ENCODE assay signal across 8 cellular contexts in the genomic region with DNA sequence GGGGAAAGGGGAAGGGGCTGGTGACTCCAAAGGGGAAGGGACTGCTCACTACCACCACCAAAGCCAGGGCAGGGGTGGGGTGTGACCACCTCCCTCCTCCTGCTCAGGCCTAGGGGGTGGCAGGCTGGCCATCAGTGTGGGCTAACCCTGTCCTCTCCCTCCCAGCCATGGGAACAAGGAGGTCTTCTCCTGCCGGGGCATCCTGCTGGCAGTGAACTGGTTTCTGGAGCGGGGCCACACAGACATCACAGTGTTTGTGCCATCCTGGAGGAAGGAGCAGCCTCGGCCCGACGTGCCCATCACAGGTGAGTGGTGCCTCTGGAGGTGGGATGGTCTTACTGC. TPM values are rescaled to one million over a fixed set of nuclear protein-coding genes. Genes with fewer than 3 reads are reported as not detected.
DNase-seq lines count a peak whose midpoint lies in the region; ATAC-seq and TF ChIP-seq lines count a peak whose summit lies in the region.

No MANE protein-coding gene starts in this region.

- H3K4me3 ChIP-seq in GM12875 (ENCODE audit: low read depth, low read length) = peak overlapping the region; percentile 63
- H3K4me3 ChIP-seq in fibroblast of villous mesenchyme (ENCODE audit: low read depth, low read length) = peak overlapping the region; percentile 81
- H3K4me3 ChIP-seq in skin epidermis = peak overlapping the region; percentile 70 to 92 (median 84)

- H3K36me3 Mint-ChIP-seq in T-helper 17 cell (ENCODE audit: low read depth) = peaks cover 12% of the 10 kb centered on the region

- TF ChIP-seq CTCF in GM12875 (IDR thresholded peaks at IDR 0.05; ENCODE audit: borderline replicate concordance, insufficient read depth, low read depth, low read length) (no peak), fibroblast of villous mesenchyme (IDR thresholded peaks at IDR 0.05; ENCODE audit: insufficient read depth, low read depth, low read length) (no peak)

- peaks cover 36% of the 10 kb centered on the region for H3K4me1 Mint-ChIP-seq in T-helper 17 cell

- H3K27ac ChIP-seq in skin epidermis = peak overlapping the region in 20 of 21 experiments; percentile 79 to 99 (median 97)

- H3K27me3 Mint-ChIP-seq in T-helper 17 cell = no peaks in the 10 kb centered on the region

- H3K27ac Mint-ChIP-seq in T-helper 17 cell = peak overlapping the region; percentile 99

- in situ Hi-C loops in ACHN (cut with HindIII; ENCODE audit: low pct_ligation_motif_present, low pct_unique_long_range_greater_than_20kb, low sequenced_read_pairs) = no loop called here

- no peaks in the 10 kb centered on the region for H3K9me3 ChIP-seq in T-helper 17 cell (ENCODE audit: control insufficient read depth, low read length, poor library complexity, severe bottlenecking)

- DNase-seq in T-helper 17 cell = no peak
- DNase-seq in fibroblast of villous mesenchyme (ENCODE audit: low read depth) = no peak
- DNase-seq in amniotic stem cell (lab: John Stamatoyannopoulos, UW) = no peak
- DNase-seq in ACHN = no peak
- DNase-seq in NCI-H2081 (lab: John Stamatoyannopoulos, UW) = no peak
- DNase-seq in NCI-H2107 treated with DMSO at 0.1 percent for 48 hours (lab: John Stamatoyannopoulos, UW; ENCODE audit: unreplicated experiment) = no peak

- H3K4me3 Mint-ChIP-seq in T-helper 17 cell = peak overlapping the region; percentile 97

- no peak for ATAC-seq in T-helper 17 cell

RNA-seq across cellular contexts. Expression of a gene that starts 5.7 kb away (rescaled TPM):
- 100 to 1,000 TPM; 166 to 170 TPM for total RNA-seq in T-helper 17 cell
- total RNA-seq in fibroblast of villous mesenchyme = 21.6 and 38.9 TPM in 2 replicates

RNA-seq across cellular contexts. Expression of a gene that starts 34.5 kb away (rescaled TPM):
- total RNA-seq in T-helper 17 cell (10 to 100 TPM; 54.7 to 58.0 TPM), fibroblast of villous mesenchyme (54.8 and 60.9 TPM in 2 replicates)
